19 cellular contexts compared by ENCODE assay signal in genomic region chr9:116495725-116496124, GRCh38.
DNase-seq lines count a peak whose midpoint lies in the region; ATAC-seq, FAIRE-seq and TF ChIP-seq lines count a peak whose summit lies in the region.
"Had no signal": no experiment of that assay in that cellular context is flagged by ENCODE, and none has a peak within 500 bp of the region (broad histone marks: within the 10 kb centered on the region; RNA-seq: fewer than 3 reads in every experiment).

No MANE protein-coding gene starts in this region.

- H3K23ac ChIP-seq in H1 (ENCODE audit: insufficient read length) (no peak overlapping the region), mesendoderm (ENCODE audit: low read length) (no peak overlapping the region)

- H3K27me3 ChIP-seq in GM23338 (ENCODE audit: insufficient read depth) (no peaks in the 10 kb centered on the region), H1 (replicated peaks in 1 of 4; ENCODE audit: control insufficient read depth in 3 of 4, extremely low read depth in 1 of 4, insufficient read depth in 3 of 4, low read length in 3 of 4) (no peaks in the 10 kb centered on the region), mesendoderm (ENCODE audit: insufficient read depth, low read length, poor library complexity) (no peaks in the 10 kb centered on the region)
- H3K27me3 ChIP-seq: BLaER1 treated with 17β-estradiol and CSF1 and Interleukin-3, amounts not matched to agents 10 nM and 100 nM had no signal

- no peaks in the 10 kb centered on the region for H3F3A ChIP-seq in GM23338 (replicated peaks; ENCODE audit: low read depth)

- H3K14ac ChIP-seq in H1 (ENCODE audit: insufficient read length) = no peak overlapping the region

- no peaks in the 10 kb centered on the region for H3K79me1 ChIP-seq in H1 (ENCODE audit: low read depth, low read length)
- no peaks in the 10 kb centered on the region for H3K79me1 ChIP-seq in mesendoderm (ENCODE audit: low read length)

- no peak overlapping the region for H2BK20ac ChIP-seq in H1 (ENCODE audit: low read length)

- H3K56ac ChIP-seq in H1 (replicated peaks; ENCODE audit: insufficient read length, low read depth, low read length) (no peak overlapping the region), mesendoderm (ENCODE audit: low read length) (no peak overlapping the region)

- H3K4me3 Mint-ChIP-seq in GM23338 = no peak overlapping the region
- no peak overlapping the region for H3K4me3 Mint-ChIP-seq in effector memory CD8-positive, alpha-beta T cell
- H3K4me3 Mint-ChIP-seq: B cell; CD4-positive, alpha-beta T cell; CD8-positive, alpha-beta T cell had no signal

- H4K20me1 ChIP-seq in GM23338 (replicated peaks; ENCODE audit: insufficient read depth) (no peaks in the 10 kb centered on the region), H1 (replicated peaks in 1 of 2; ENCODE audit: control insufficient read depth in 1 of 2, insufficient read depth in 2 of 2, low read length in 2 of 2) (no peaks in the 10 kb centered on the region)
- H4K20me1 ChIP-seq: BLaER1 treated with 17β-estradiol and CSF1 and Interleukin-3, amounts not matched to agents 10 nM and 100 nM had no signal

- 75% methylated on average over 6 of the region's 6 CpGs; no CpG with 5 or more reads in 1 of the 2 experiments for WGBS in H1 (ENCODE audit: extremely low coverage in 1 of 2, insufficient coverage in 1 of 2, insufficient read length in 1 of 2, insufficient replicate concordance in 2 of 2, low coverage in 1 of 2, low lambda C conversion rate in 2 of 2, missing lambda C conversion rate in 1 of 2), 2 experiments
- WGBS in mesendoderm (ENCODE audit: extremely low coverage, insufficient coverage, low lambda C conversion rate) = no CpG with 5 or more reads among the region's 6 CpGs

- no peak overlapping the region for H4K8ac ChIP-seq in H1 (ENCODE audit: extremely low read depth, insufficient read depth, low read length)
- H4K8ac ChIP-seq in mesendoderm (ENCODE audit: low read depth, low read length) = no peak overlapping the region

- no peak overlapping the region for H2BK12ac ChIP-seq in H1 (ENCODE audit: low read depth, low read length)

- no peak overlapping the region for H3K27ac ChIP-seq in GM23338 (ENCODE audit: low read depth)
- H3K27ac ChIP-seq in H1 (ENCODE audit: low read depth, low read length) = no peak overlapping the region
- H3K27ac ChIP-seq in mesendoderm (ENCODE audit: low read depth, low read length) = no peak overlapping the region
- H3K27ac ChIP-seq: BLaER1 treated with 17β-estradiol and CSF1 and Interleukin-3, amounts not matched to agents 10 nM and 100 nM; C4-2B had no signal

- no peaks in the 10 kb centered on the region for H3K9me3 Mint-ChIP-seq in GM23338
- no peaks in the 10 kb centered on the region for H3K9me3 Mint-ChIP-seq in effector memory CD8-positive, alpha-beta T cell
- H3K9me3 Mint-ChIP-seq: CD4-positive, alpha-beta T cell; CD8-positive, alpha-beta T cell had no signal

- TF ChIP-seq POLR2A in H1 (IDR thresholded peaks at IDR 0.05; ENCODE audit: control extremely low read depth in 1 of 2, low read depth in 2 of 2, low read length in 2 of 2) = no peak

- H3K4me1 ChIP-seq in GM23338 (ENCODE audit: insufficient read depth) (peaks cover 28% of the 10 kb centered on the region), H1 (replicated peaks in 1 of 4; ENCODE audit: control insufficient read depth in 3 of 4, insufficient read depth in 4 of 4, low read length in 3 of 4) (peaks cover 0 to 4% (median 3%) of the 10 kb centered on the region in 4 experiments; a peak in 2 of 7 replicates), mesendoderm (ENCODE audit: control insufficient read depth, low read depth, low read length) (no peaks in the 10 kb centered on the region)
- H3K4me1 ChIP-seq: BLaER1 treated with 17β-estradiol and CSF1 and Interleukin-3, amounts not matched to agents 10 nM and 100 nM had no signal

- H2AFZ ChIP-seq in GM23338 (no peak overlapping the region), H1 (ENCODE audit: low read length) (no peak overlapping the region)

- no peak overlapping the region for H3K18ac ChIP-seq in H1 (ENCODE audit: extremely low read depth, low read length)
- no peak overlapping the region for H3K18ac ChIP-seq in mesendoderm (ENCODE audit: low read length)

- H3K23me2 ChIP-seq in H1 (ENCODE audit: low read depth, low read length) = no peaks in the 10 kb centered on the region

- no peak overlapping the region for H2BK120ac ChIP-seq in H1 (replicated peaks; ENCODE audit: low read depth, low read length)
- H2BK120ac ChIP-seq in mesendoderm (ENCODE audit: low read depth, low read length) = no peak overlapping the region

- ATAC-seq in GM23338 (no peak; the same call in 2 of the 3 replicates), GM19324 (IDR thresholded peaks at IDR 0.05; ENCODE audit: low FRiP score, unreplicated experiment) (no peak)
- no peak for ATAC-seq in effector memory CD8-positive, alpha-beta T cell (replicated peaks)
- ATAC-seq: CD8-positive, alpha-beta T cell had no signal

- H3K4me2 ChIP-seq in GM23338 = no peak overlapping the region
- H3K4me2 ChIP-seq in H1 (ENCODE audit: insufficient read depth in 1 of 2, low read depth in 2 of 2, low read length in 2 of 2) = no peak overlapping the region
- no peak overlapping the region for H3K4me2 ChIP-seq in mesendoderm (ENCODE audit: low read length)
- H3K4me2 ChIP-seq: BLaER1 treated with 17β-estradiol and CSF1 and Interleukin-3, amounts not matched to agents 10 nM and 100 nM had no signal

- peak; percentile 38 for DNase-seq in GM23338 (ENCODE audit: low spot score)
- DNase-seq in H1 (ENCODE audit: low read depth in 1 of 2, low spot score in 2 of 2) = no peak
- DNase-seq in mesendoderm = peak; percentile 52
- no peak for DNase-seq in effector memory CD8-positive, alpha-beta T cell
- no peak for DNase-seq in kidney tubule cell (ENCODE audit: low spot score)
- no peak for DNase-seq in activated effector memory CD4-positive, alpha-beta T cell treated with Interleukin-2 at 50 U/mL for 16 hours
- DNase-seq: 8988T, DMS79, GDM1 had no signal

- H3K36me3 ChIP-seq in GM23338 (ENCODE audit: insufficient read depth) = no peaks in the 10 kb centered on the region
- no peaks in the 10 kb centered on the region for H3K36me3 ChIP-seq in H1 (ENCODE audit: control insufficient read depth in 2 of 4, insufficient read depth in 4 of 4, low read length in 3 of 4)
- H3K36me3 ChIP-seq in mesendoderm (ENCODE audit: control insufficient read depth, insufficient read depth, low read length) = no peaks in the 10 kb centered on the region
- H3K36me3 ChIP-seq: BLaER1 treated with 17β-estradiol and CSF1 and Interleukin-3, amounts not matched to agents 10 nM and 100 nM had no signal

- no peak overlapping the region for H3K4ac ChIP-seq in H1 (replicated peaks; ENCODE audit: insufficient read length, low read depth, low read length)
- no peak overlapping the region for H3K4ac ChIP-seq in mesendoderm (ENCODE audit: low read depth, low read length)

- TF ChIP-seq CTCF in GM23338 (conservative IDR thresholded peaks at IDR 0.05; ENCODE audit: low read depth in 2 of 2) = no peak
- no peak for TF ChIP-seq CTCF in H1 (IDR thresholded peaks at IDR 0.05; ENCODE audit: control extremely low read depth in 1 of 3, insufficient read depth in 1 of 3, low read depth in 1 of 3, low read length in 3 of 3)

- H4K91ac ChIP-seq in H1 (replicated peaks; ENCODE audit: insufficient read length, low read length) = no peak overlapping the region

- H3K36me3 Mint-ChIP-seq in GM23338 (ENCODE audit: low read depth) = no peaks in the 10 kb centered on the region
- no peaks in the 10 kb centered on the region for H3K36me3 Mint-ChIP-seq in effector memory CD8-positive, alpha-beta T cell (ENCODE audit: insufficient read depth)
- H3K36me3 Mint-ChIP-seq: CD8-positive, alpha-beta T cell had no signal

- no peak overlapping the region for H3K4me3 ChIP-seq in GM23338
- H3K4me3 ChIP-seq in H1 (ENCODE audit: extremely low read depth in 1 of 4, insufficient read depth in 2 of 4, low read depth in 3 of 4, low read length in 4 of 4) = no peak overlapping the region
- H3K4me3 ChIP-seq in mesendoderm (ENCODE audit: low read length) = no peak overlapping the region
- H3K4me3 ChIP-seq: BLaER1 treated with 17β-estradiol and CSF1 and Interleukin-3, amounts not matched to agents 10 nM and 100 nM; GM12878 had no signal

- no peaks in the 10 kb centered on the region for H3K9me2 ChIP-seq in GM23338 (ENCODE audit: insufficient read depth)

- H3K79me2 ChIP-seq in GM23338 (replicated peaks; ENCODE audit: insufficient read depth) (no peaks in the 10 kb centered on the region), H1 (ENCODE audit: control insufficient read depth in 1 of 2, insufficient read depth in 2 of 2, low read length in 2 of 2) (no peaks in the 10 kb centered on the region), mesendoderm (ENCODE audit: control insufficient read depth, insufficient read depth, low read length) (no peaks in the 10 kb centered on the region)

- no peak overlapping the region for H3K9ac ChIP-seq in H1 (replicated peaks in 1 of 4; ENCODE audit: extremely low read depth in 1 of 4, low read depth in 3 of 4, low read length in 3 of 4)
- no peak overlapping the region for H3K9ac ChIP-seq in mesendoderm (ENCODE audit: low read length)
- H3K9ac ChIP-seq: BLaER1 treated with 17β-estradiol and CSF1 and Interleukin-3, amounts not matched to agents 10 nM and 100 nM had no signal

- H2AK5ac ChIP-seq in H1 (ENCODE audit: low read depth, low read length) (no peak overlapping the region), mesendoderm (ENCODE audit: low read length) (no peak overlapping the region)

- no peak for FAIRE-seq in H1 (lab: Jason Lieb, UNC)
- FAIRE-seq: A204.1, D721Med had no signal

- H3K9me3 ChIP-seq in H1 (ENCODE audit: insufficient read depth in 2 of 2, low read depth in 1 of 2, low read length in 1 of 2) = no peaks in the 10 kb centered on the region
- H3K9me3 ChIP-seq: BLaER1 treated with 17β-estradiol and CSF1 and Interleukin-3, amounts not matched to agents 10 nM and 100 nM; Caco-2 had no signal

- CTCF ChIA-PET in H1 (lab: Charles Lee; ENCODE audit: partially characterized antibody) = interaction anchor here (0.6 to 5.2 kb wide), 37 partner anchors 9 to 906 kb away, joined by 3 to 51 read pairs (median 3); partner anchors contain the start of gene PAPPA

- H2BK5ac ChIP-seq in H1 (ENCODE audit: low read depth, low read length) (no peak overlapping the region), mesendoderm (ENCODE audit: low read length) (no peak overlapping the region)

- no peak for TF ChIP-seq RAD21 in H1 (IDR thresholded peaks at IDR 0.05 in 1 of 2, conservative IDR thresholded peaks at IDR 0.05 in 1 of 2; ENCODE audit: low read depth in 2 of 2, low read length in 2 of 2)

- POLR2A ChIA-PET in H1 (lab: Charles Lee; ENCODE audit: partially characterized antibody) = no interaction called here

- no peak overlapping the region for H2BK15ac ChIP-seq in H1 (ENCODE audit: low read length)
- no peak overlapping the region for H2BK15ac ChIP-seq in mesendoderm (replicated peaks; ENCODE audit: low read depth)

- peaks cover 31% of the 10 kb centered on the region for H3K4me1 Mint-ChIP-seq in GM23338
- no peaks in the 10 kb centered on the region for H3K4me1 Mint-ChIP-seq in effector memory CD8-positive, alpha-beta T cell (ENCODE audit: low read depth in 2 of 2)
- H3K4me1 Mint-ChIP-seq: B cell had no signal

- no peak overlapping the region for H3K27ac Mint-ChIP-seq in GM23338
- no peak overlapping the region for H3K27ac Mint-ChIP-seq in effector memory CD8-positive, alpha-beta T cell
- H3K27ac Mint-ChIP-seq: B cell; CD4-positive, alpha-beta T cell; CD8-positive, alpha-beta T cell had no signal

- H3K27me3 Mint-ChIP-seq in GM23338 (ENCODE audit: insufficient read depth, low read depth, poor library complexity) = peaks cover 9% of the 10 kb centered on the region
- no peaks in the 10 kb centered on the region for H3K27me3 Mint-ChIP-seq in effector memory CD8-positive, alpha-beta T cell
- H3K27me3 Mint-ChIP-seq: CD4-positive, alpha-beta T cell had no signal

- no peak for TF ChIP-seq EP300 in H1 (IDR thresholded peaks at IDR 0.05; ENCODE audit: borderline replicate concordance in 1 of 2, low read depth in 2 of 2, low read length in 2 of 2)

- H4K5ac ChIP-seq in H1 (ENCODE audit: insufficient read length, low read depth, low read length) (no peak overlapping the region), mesendoderm (ENCODE audit: low read length) (no peak overlapping the region)

Comparison
In these comparisons a context has a peak if more than half of its experiments do, and no peak if none do; other contexts are left out.
1. DNase-seq: peak in GM23338 (single experiment) and mesendoderm (single experiment); none in H1 (0 of 2), effector memory CD8-positive, alpha-beta T cell (0 of 3), kidney tubule cell (single experiment) and activated effector memory CD4-positive, alpha-beta T cell treated with Interleukin-2 at 50 U/mL for 16 hours (single experiment).